In genomic region chr20:6469695-6470094, GRCh38 we compare ENCODE assay signal across 22 cellular contexts.
"Had no signal": no experiment of that assay in that cellular context is flagged by ENCODE, and none has a peak within 500 bp of the region (broad histone marks: within the 10 kb centered on the region; RNA-seq: fewer than 3 reads in every experiment).

No MANE protein-coding gene starts in this region.

- DNase-seq: cortex of kidney; erythroblast; esophagus squamous epithelium; foreskin melanocyte; hypothalamus; natural killer cell; occipital lobe; ovary; posterior cingulate gyrus; psoas muscle; right cardiac atrium; spleen; stimulated activated CD4-positive, alpha-beta T cell treated with anti-CD3 and anti-CD28 coated beads, Interleukin-4, amount 100 ng/mL, for 4 hours; stimulated activated naive B cell treated with anti-CD40 and anti-IgM and Interleukin-4, amounts not matched to agents 10 μg/mL and 1 μg/mL and 100 μg/mL, for 72 hours; transverse colon; upper lobe of right lung; uterus had no signal

- H3K4me1 ChIP-seq: esophagus squamous epithelium, psoas muscle, spleen, suprapubic skin, transverse colon, upper lobe of right lung, uterus had no signal

- ATAC-seq: left lobe of liver; natural killer cell; psoas muscle; right cardiac atrium; stimulated activated naive B cell treated with anti-CD40 and anti-IgM and Interleukin-4, amounts not matched to agents 10 μg/mL and 1 μg/mL and 100 μg/mL, for 72 hours; upper lobe of right lung had no signal

- H3K27me3 ChIP-seq: esophagus squamous epithelium, ovary, spleen, suprapubic skin, transverse colon, upper lobe of right lung, uterus had no signal

- H3K27ac ChIP-seq: esophagus squamous epithelium, ovary, psoas muscle, skin epidermis, spleen, suprapubic skin, transverse colon, upper lobe of right lung, uterus had no signal

- H3K36me3 ChIP-seq: esophagus squamous epithelium, ovary, spleen, suprapubic skin, transverse colon, upper lobe of right lung, uterus had no signal

- H3K9me3 ChIP-seq: esophagus squamous epithelium, ovary, psoas muscle, spleen, suprapubic skin, transverse colon, upper lobe of right lung, uterus had no signal

- FAIRE-seq: keratinocyte had no signal

- H3K4me3 ChIP-seq: esophagus squamous epithelium, lung, ovary, psoas muscle, skin epidermis, spleen, suprapubic skin, transverse colon, upper lobe of right lung, uterus had no signal
